In genomic region chr5:65482280-65482726, GRCh38 we compare ENCODE assay signal across 8 cellular contexts. TPM values are rescaled to one million over a fixed set of nuclear protein-coding genes. Genes with fewer than 3 reads are reported as not detected.
DNase-seq lines count a peak whose midpoint lies in the region; ATAC-seq lines count a peak whose summit lies in the region.

No MANE protein-coding gene starts in this region.

- H3K9me3 ChIP-seq in BLaER1 treated with 17β-estradiol and CSF1 and Interleukin-3, amounts not matched to agents 10 nM and 100 nM (replicated peaks in 1 of 11) = peaks cover 0 to 9% (median 0%) of the 10 kb centered on the region in 11 experiments; a peak in 4 of 22 replicates
- H3K9me3 ChIP-seq in neuronal stem cell (replicated peaks in 1 of 2; ENCODE audit: control insufficient read depth in 2 of 2, insufficient read depth in 1 of 2, low read depth in 1 of 2, low read length in 2 of 2) = no peaks in the 10 kb centered on the region

- H3K4me3 ChIP-seq in BLaER1 treated with 17β-estradiol and CSF1 and Interleukin-3, amounts not matched to agents 10 nM and 100 nM = peak overlapping the region; percentile 62 to 76 (median 66)
- H3K4me3 ChIP-seq in neuronal stem cell (ENCODE audit: low read length in 2 of 2) = peak overlapping the region in 1 of 2 donors; percentile 48

- H3K27me3 ChIP-seq in BLaER1 treated with 17β-estradiol and CSF1 and Interleukin-3, amounts not matched to agents 10 nM and 100 nM = no peaks in the 10 kb centered on the region
- no peaks in the 10 kb centered on the region for H3K27me3 ChIP-seq in neuronal stem cell (ENCODE audit: control insufficient read depth in 3 of 3, insufficient read depth in 3 of 3, low read depth in 1 of 3, low read length in 3 of 3)

- H3K4me1 ChIP-seq in BLaER1 treated with 17β-estradiol and CSF1 and Interleukin-3, amounts not matched to agents 10 nM and 100 nM = peaks cover 7 to 35% (median 27%) of the 10 kb centered on the region in 10 experiments; a peak in 19 of 20 replicates
- peaks cover 2 to 8% of the 10 kb centered on the region in 2 donors for H3K4me1 ChIP-seq in neuronal stem cell (ENCODE audit: control insufficient read depth in 2 of 2, insufficient read depth in 1 of 2, low read depth in 1 of 2, low read length in 2 of 2)

- H3K36me3 ChIP-seq in BLaER1 treated with 17β-estradiol and CSF1 and Interleukin-3, amounts not matched to agents 10 nM and 100 nM = peaks cover 0 to 5% (median 0%) of the 10 kb centered on the region in 11 experiments; a peak in 1 of 22 replicates
- no peaks in the 10 kb centered on the region for H3K36me3 ChIP-seq in neuronal stem cell (replicated peaks in 1 of 2; ENCODE audit: control insufficient read depth in 2 of 2, insufficient read depth in 2 of 2, low read length in 2 of 2)

- WGBS in neuronal stem cell (ENCODE audit: extremely low coverage in 2 of 2, insufficient read length in 2 of 2, insufficient replicate concordance in 1 of 2), 2 donors = no CpG with 5 or more reads among the region's 6 CpGs

- no peaks in the 10 kb centered on the region for H3K79me1 ChIP-seq in neuronal stem cell (ENCODE audit: low read depth, low read length)

- H3K9ac ChIP-seq in BLaER1 treated with 17β-estradiol and CSF1 and Interleukin-3, amounts not matched to agents 10 nM and 100 nM = peak overlapping the region; percentile 68 to 82 (median 75)
- no peak overlapping the region for H3K9ac ChIP-seq in neuronal stem cell (ENCODE audit: low read depth, low read length, poor library complexity)

- no peaks in the 10 kb centered on the region for H4K20me1 ChIP-seq in BLaER1 treated with 17β-estradiol and CSF1 and Interleukin-3, amounts not matched to agents 10 nM and 100 nM

- H3K4me2 ChIP-seq in BLaER1 treated with 17β-estradiol and CSF1 and Interleukin-3, amounts not matched to agents 10 nM and 100 nM = peak overlapping the region; percentile 87 to 99 (median 94)
- peak overlapping the region; percentile 69 for H3K4me2 ChIP-seq in neuronal stem cell (ENCODE audit: insufficient read depth, low read length, poor library complexity, severe bottlenecking)

- H3K4ac ChIP-seq in neuronal stem cell (ENCODE audit: low read length) = no peak overlapping the region

- H4K91ac ChIP-seq in neuronal stem cell (ENCODE audit: low read depth, low read length, poor library complexity) = no peak overlapping the region

- DNase-seq in H4 (ENCODE audit: low spot score) (peak; percentile 45), SW480 (ENCODE audit: low spot score) (peak; percentile 31), fibroblast of gingiva (ENCODE audit: low read depth) (peak; percentile 53), neuronal stem cell (ENCODE audit: low spot score) (no peak)

- H3K14ac ChIP-seq in neuronal stem cell (ENCODE audit: low read length) = no peak overlapping the region

- peak overlapping the region in 10 of 11 experiments; percentile 10 to 75 (median 62); a peak in 19 of 22 replicates for H3K27ac ChIP-seq in BLaER1 treated with 17β-estradiol and CSF1 and Interleukin-3, amounts not matched to agents 10 nM and 100 nM
- peak overlapping the region; percentile 95 for H3K27ac ChIP-seq in neuronal stem cell (replicated peaks; ENCODE audit: low read length)

- no peak overlapping the region for H4K8ac ChIP-seq in neuronal stem cell (ENCODE audit: low read depth, low read length)

- no peak overlapping the region for H3K23ac ChIP-seq in neuronal stem cell (ENCODE audit: low read depth, low read length, poor library complexity)

- no peak overlapping the region for H2BK15ac ChIP-seq in neuronal stem cell (ENCODE audit: low read length)

- H3K18ac ChIP-seq in neuronal stem cell (ENCODE audit: low read length) = no peak overlapping the region

- ATAC-seq in GM21515 (IDR thresholded peaks at IDR 0.05; ENCODE audit: unreplicated experiment) = no peak
- no peak for ATAC-seq in GM18858 (IDR thresholded peaks at IDR 0.05; ENCODE audit: unreplicated experiment)
- no peak for ATAC-seq in HG03442 (IDR thresholded peaks at IDR 0.05; ENCODE audit: unreplicated experiment)

- H2BK5ac ChIP-seq in neuronal stem cell (ENCODE audit: low read length) = no peak overlapping the region

- peak overlapping the region; percentile 90 for H2AFZ ChIP-seq in neuronal stem cell (ENCODE audit: low read length)

- H2BK120ac ChIP-seq in neuronal stem cell (ENCODE audit: low read depth, low read length) = no peak overlapping the region

- no peak overlapping the region for H2BK12ac ChIP-seq in neuronal stem cell (ENCODE audit: low read length)

- no peak overlapping the region for H2AK5ac ChIP-seq in neuronal stem cell (ENCODE audit: low read depth, low read length)

RNA-seq across cellular contexts. Expression of gene ADAMTS6, which starts 0.6 kb away (rescaled TPM):
- 1.7 and 2.1 TPM in 2 replicates for total RNA-seq in H4 (2014; rRNA removed; shearing (Covaris generic))
- polyA plus RNA-seq in neuronal stem cell (2013, experiment 1 of 2) = 3.5 TPM
- polyA plus RNA-seq in neuronal stem cell (2013, experiment 2 of 2) = 3.4 TPM
